In the genomic region with DNA sequence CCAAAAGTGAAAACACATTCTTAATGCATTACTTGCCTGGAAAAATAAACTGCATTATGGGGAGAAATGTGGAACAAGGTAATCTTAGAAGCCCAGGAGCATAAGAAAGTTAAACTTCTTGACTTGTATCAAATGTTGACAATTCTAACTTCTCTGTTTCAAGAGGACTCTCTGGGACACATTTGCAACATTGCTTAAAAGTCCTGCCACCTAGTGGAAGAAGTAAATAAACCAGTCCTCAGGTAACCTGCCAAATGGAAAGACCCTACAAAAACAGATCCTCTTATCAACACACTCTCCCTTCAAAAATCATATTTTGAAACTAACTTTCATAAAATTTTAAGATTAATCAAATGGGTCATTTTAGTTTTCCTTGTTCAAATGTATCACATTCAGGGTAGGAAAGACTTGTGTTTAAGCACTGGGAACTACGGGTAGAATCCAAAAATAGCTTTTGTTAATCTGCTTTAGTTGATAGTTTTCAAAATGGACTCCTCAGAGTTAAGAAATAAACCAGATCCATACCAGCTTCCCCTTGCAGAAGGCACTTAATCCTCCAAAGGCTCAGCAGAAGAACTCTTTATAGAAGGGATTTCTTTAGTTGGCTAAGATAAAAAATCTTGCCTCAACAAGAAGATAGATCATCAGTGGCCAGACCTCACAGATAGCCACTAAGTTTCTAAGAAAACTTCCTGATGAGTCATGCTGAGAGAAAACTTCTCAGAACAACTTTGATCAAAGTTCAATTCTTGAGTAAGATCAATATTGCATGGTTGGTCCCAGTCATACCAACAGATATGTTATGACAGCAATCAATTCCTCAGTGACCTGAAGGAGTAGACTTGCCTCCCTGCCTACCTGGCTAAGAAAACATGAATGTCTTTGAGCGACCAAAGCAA, we compare ENCODE assay signal across 9 cellular contexts.
A peak's percentile ranks its signal among the peaks of the same experiment; 100 is the strongest.
DNase-seq lines count a peak whose midpoint lies in the region; ATAC-seq, FAIRE-seq and TF ChIP-seq lines count a peak whose summit lies in the region.
"Had no signal": no experiment of that assay in that cellular context is flagged by ENCODE, and none has a peak within 500 bp of the region (broad histone marks: within the 10 kb centered on the region; RNA-seq: fewer than 3 reads in every experiment).

No MANE protein-coding gene starts in this region.

- peaks cover 8% of the 10 kb centered on the region for H3K9me3 Mint-ChIP-seq in stimulated activated effector memory CD8-positive, alpha-beta T cell treated with anti-CD3 and anti-CD28 coated beads, Interleukin-12 subunit alpha, Interleukin-12 subunit beta, amount 100 ng/mL, for 72 hours

- DNase-seq in heart left ventricle = no peak
- no peak for DNase-seq in left cardiac atrium
- DNase-seq in RCC 7860 (ENCODE audit: low spot score) = peak; percentile 9
- DNase-seq in foreskin keratinocyte = peak in 1 of 2 donors; percentile 24
- no peak for DNase-seq in stimulated activated effector memory CD8-positive, alpha-beta T cell treated with anti-CD3 and anti-CD28 coated beads, Interleukin-12 subunit alpha, Interleukin-12 subunit beta, amount 100 ng/mL, for 72 hours (ENCODE audit: low spot score in 2 of 2)
- no peak for DNase-seq in omental fat pad (ENCODE audit: low spot score)

- 60 to 68% (median 65%) methylated on average over 2 of the region's 2 CpGs for WGBS in heart left ventricle, 4 donors

- H3K27ac Mint-ChIP-seq in stimulated activated effector memory CD8-positive, alpha-beta T cell treated with anti-CD3 and anti-CD28 coated beads, Interleukin-12 subunit alpha, Interleukin-12 subunit beta, amount 100 ng/mL, for 72 hours = no peak overlapping the region

- H3K27ac ChIP-seq in heart left ventricle = no peak overlapping the region
- H3K27ac ChIP-seq in foreskin keratinocyte = no peak overlapping the region

- TF ChIP-seq POLR2A in heart left ventricle (IDR thresholded peaks at IDR 0.05) = no peak

- no peak for FAIRE-seq in RCC 7860 (lab: Jason Lieb, UNC)

- no peak overlapping the region for H3K4me3 ChIP-seq in heart left ventricle

- TF ChIP-seq CTCF in heart left ventricle (IDR thresholded peaks at IDR 0.05) (peak; percentile 20 to 62 (median 47)), foreskin keratinocyte (conservative IDR thresholded peaks at IDR 0.05) (peak; percentile 73), omental fat pad (IDR thresholded peaks at IDR 0.05) (no peak)

- no peaks in the 10 kb centered on the region for H3K9me3 ChIP-seq in heart left ventricle

- ATAC-seq in heart left ventricle (no peak), left cardiac atrium (no peak), HG02973 (IDR thresholded peaks at IDR 0.05; ENCODE audit: unreplicated experiment) (peak; percentile 64), foreskin keratinocyte (peak; percentile 52), omental fat pad (ENCODE audit: low FRiP score) (no peak), GM21528 (IDR thresholded peaks at IDR 0.05; ENCODE audit: low FRiP score, unreplicated experiment) (no peak)
- peak; percentile 58 for ATAC-seq in stimulated activated effector memory CD8-positive, alpha-beta T cell treated with anti-CD3 and anti-CD28 coated beads, Interleukin-12 subunit alpha, Interleukin-12 subunit beta, amount 100 ng/mL, for 72 hours

- no peaks in the 10 kb centered on the region for H3K4me1 Mint-ChIP-seq in stimulated activated effector memory CD8-positive, alpha-beta T cell treated with anti-CD3 and anti-CD28 coated beads, Interleukin-12 subunit alpha, Interleukin-12 subunit beta, amount 100 ng/mL, for 72 hours
- H3K4me1 Mint-ChIP-seq: central memory CD8-positive, alpha-beta T cell had no signal

- intact Hi-C loops in heart left ventricle (cut with DNase I) (loop anchor here in 7 of 10 donors (5.0 to 10.0 kb wide), 4 partner anchors 275 to 615 kb away; no protein-coding TSS in a partner anchor), left cardiac atrium (cut with DNase I) (loop anchor here in 1 of 2 donors (10.0 kb wide), 1 partner anchor 613 kb away; no protein-coding TSS in a partner anchor)

- H3K36me3 Mint-ChIP-seq in stimulated activated effector memory CD8-positive, alpha-beta T cell treated with anti-CD3 and anti-CD28 coated beads, Interleukin-12 subunit alpha, Interleukin-12 subunit beta, amount 100 ng/mL, for 72 hours = no peaks in the 10 kb centered on the region

- H3K4me1 ChIP-seq in heart left ventricle = no peaks in the 10 kb centered on the region
- H3K4me1 ChIP-seq in foreskin keratinocyte = no peaks in the 10 kb centered on the region

- H3K4me3 Mint-ChIP-seq in stimulated activated effector memory CD8-positive, alpha-beta T cell treated with anti-CD3 and anti-CD28 coated beads, Interleukin-12 subunit alpha, Interleukin-12 subunit beta, amount 100 ng/mL, for 72 hours = no peak overlapping the region
- H3K4me3 Mint-ChIP-seq: central memory CD8-positive, alpha-beta T cell had no signal

- H3K27me3 ChIP-seq in heart left ventricle = no peaks in the 10 kb centered on the region
- peaks cover 3% of the 10 kb centered on the region for H3K27me3 ChIP-seq in foreskin keratinocyte

- no peaks in the 10 kb centered on the region for H3K36me3 ChIP-seq in heart left ventricle

Comparison
In these comparisons a context has a peak if more than half of its experiments do, and no peak if none do; other contexts are left out.
1. ATAC-seq: peak in HG02973 (single experiment), foreskin keratinocyte (single experiment) and stimulated activated effector memory CD8-positive, alpha-beta T cell treated with anti-CD3 and anti-CD28 coated beads, Interleukin-12 subunit alpha, Interleukin-12 subunit beta, amount 100 ng/mL, for 72 hours (single experiment); none in heart left ventricle (0 of 4), left cardiac atrium (0 of 2), omental fat pad (single experiment) and GM21528 (single experiment).
2. CTCF ChIP-seq: peak in heart left ventricle (12 of 12) and foreskin keratinocyte (single experiment); none in omental fat pad (0 of 3).